ENCODE assay signal across 8 cellular contexts in the genomic region with DNA sequence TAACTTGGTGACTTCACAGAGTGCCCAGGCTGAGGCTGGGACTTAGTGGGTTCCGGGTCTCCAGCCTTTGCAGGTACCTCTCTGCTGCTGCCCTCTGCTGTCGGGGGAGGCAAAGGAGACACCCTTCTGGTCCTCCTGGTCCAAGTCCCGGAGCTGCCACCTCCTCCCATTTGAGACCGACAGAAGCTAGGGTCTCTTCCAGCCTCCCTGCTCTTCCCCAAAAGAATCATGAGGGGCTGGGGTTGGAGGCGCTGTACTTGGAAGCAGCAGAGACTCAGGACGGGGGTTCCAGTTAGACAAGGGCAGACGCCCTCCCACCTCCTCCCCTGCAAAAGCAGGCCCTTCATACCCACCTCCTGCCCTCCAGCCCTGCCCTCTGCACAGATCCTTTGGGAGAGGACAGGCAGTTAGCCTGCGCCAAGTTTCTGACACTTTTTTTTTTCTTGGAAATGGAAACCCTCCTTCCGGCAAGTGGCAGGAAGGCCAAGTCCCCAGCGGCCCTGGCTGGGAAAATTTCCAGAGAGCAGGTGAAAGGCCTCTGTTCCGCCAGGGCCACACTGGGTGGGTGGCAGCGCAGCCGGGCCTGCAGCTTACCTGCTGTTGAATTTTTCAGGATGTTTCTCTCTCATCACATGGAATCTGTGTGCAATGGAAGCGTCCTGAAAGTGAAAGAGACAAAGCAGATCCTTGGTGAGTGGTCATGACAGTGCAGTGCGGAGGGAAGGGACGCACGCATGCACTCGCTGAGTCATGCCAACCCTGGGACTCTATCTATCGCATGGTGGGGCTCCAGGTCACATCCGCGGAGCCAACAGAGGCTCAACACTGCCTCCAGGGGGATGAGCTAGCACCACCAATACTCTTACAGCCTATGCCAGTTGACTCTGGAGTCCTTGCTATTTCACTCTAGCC.
DNase-seq lines count a peak whose midpoint lies in the region; ATAC-seq and TF ChIP-seq lines count a peak whose summit lies in the region.

No MANE protein-coding gene starts in this region.

- peak; percentile 52 for TF ChIP-seq CTCF in HFF-Myc (IDR thresholded peaks at IDR 0.05; ENCODE audit: low read depth, low read length, missing control alignments)
- peak; percentile 24 for TF ChIP-seq CTCF in WI38 (IDR thresholded peaks at IDR 0.05; ENCODE audit: low read depth, low read length)
- peak; percentile 57 for TF ChIP-seq CTCF in lower lobe of right lung (IDR thresholded peaks at IDR 0.05)

- intact Hi-C loops in lower lobe of right lung (cut with DNase I): loop anchor here (10.0 kb wide), 1 partner anchor 257 kb away; no protein-coding TSS in a partner anchor

- DNase-seq in NCI-H345 (lab: John Stamatoyannopoulos, UW) (peak; percentile 13), NCI-H345 treated with DMSO at 0.1 percent for 48 hours (lab: John Stamatoyannopoulos, UW; ENCODE audit: unreplicated experiment) (no peak), HFF-Myc (ENCODE audit: extremely low read depth, low read depth) (no peak), MG63 (peak; percentile 93), lower lobe of right lung (peak; percentile 85)
- DNase-seq in stimulated activated CD8-positive, alpha-beta memory T cell treated with anti-CD3 and anti-CD28 coated beads, Interleukin-2, amount 100 ng/mL, for 48 hours (ENCODE audit: low read depth in 2 of 2): peak; percentile 40 to 54

- ATAC-seq in lower lobe of right lung: peak; percentile 89 to 93

- no peaks in the 10 kb centered on the region for H3K9me3 ChIP-seq in MG63
- H3K9me3 ChIP-seq in duodenal mucosa (ENCODE audit: control insufficient read depth in 1 of 2, low read length in 2 of 2): no peaks in the 10 kb centered on the region
- no peaks in the 10 kb centered on the region for H3K9me3 ChIP-seq in lower lobe of right lung

- H3K4me3 ChIP-seq in HFF-Myc (replicated peaks; ENCODE audit: low read depth, low read length) (no peak overlapping the region), MG63 (peak overlapping the region; percentile 28), WI38 (ENCODE audit: low read depth, low read length) (no peak overlapping the region), duodenal mucosa (ENCODE audit: low read depth in 1 of 2, low read length in 2 of 2) (peak overlapping the region; percentile 53 to 65), lower lobe of right lung (peak overlapping the region; percentile 43)

- peak overlapping the region; percentile 27 to 28 for H3K9ac ChIP-seq in duodenal mucosa (ENCODE audit: low read depth in 1 of 2, low read length in 2 of 2)

- H3K4me1 ChIP-seq in duodenal mucosa (ENCODE audit: control insufficient read depth in 1 of 2, insufficient read depth in 2 of 2, low read length in 2 of 2): peaks cover 9 to 13% of the 10 kb centered on the region in 2 donors
- peaks cover 29% of the 10 kb centered on the region for H3K4me1 ChIP-seq in lower lobe of right lung

- H3K36me3 ChIP-seq in MG63 (no peaks in the 10 kb centered on the region), duodenal mucosa (ENCODE audit: control insufficient read depth in 1 of 2, insufficient read depth in 2 of 2, low read length in 2 of 2) (no peaks in the 10 kb centered on the region), lower lobe of right lung (no peaks in the 10 kb centered on the region)

- no peak overlapping the region for H3K27ac ChIP-seq in duodenal mucosa (ENCODE audit: low read depth, low read length)
- H3K27ac ChIP-seq in lower lobe of right lung: peak overlapping the region; percentile 12

- H3K27me3 ChIP-seq in MG63 (no peaks in the 10 kb centered on the region), duodenal mucosa (ENCODE audit: control insufficient read depth in 1 of 2, insufficient read depth in 2 of 2, low read length in 2 of 2) (no peaks in the 10 kb centered on the region), lower lobe of right lung (ENCODE audit: low read depth) (no peaks in the 10 kb centered on the region)

Comparison
In these comparisons a context has a peak if more than half of its experiments do, and no peak if none do; other contexts are left out.
1. DNase-seq: peak in NCI-H345 (single experiment), MG63 (single experiment), lower lobe of right lung (single experiment) and stimulated activated CD8-positive, alpha-beta memory T cell treated with anti-CD3 and anti-CD28 coated beads, Interleukin-2, amount 100 ng/mL, for 48 hours (2 of 2); none in NCI-H345 treated with DMSO at 0.1 percent for 48 hours (single experiment) and HFF-Myc (single experiment).
2. H3K4me3 ChIP-seq: peak in MG63 (single experiment), duodenal mucosa (2 of 2) and lower lobe of right lung (single experiment); none in HFF-Myc (single experiment) and WI38 (single experiment).
3. Peak in every context shown above with its lines, with median percentiles within 50 percentile points of each other: CTCF ChIP-seq.